Comparison of ENCODE assay signal across 21 cellular contexts in the genomic region with DNA sequence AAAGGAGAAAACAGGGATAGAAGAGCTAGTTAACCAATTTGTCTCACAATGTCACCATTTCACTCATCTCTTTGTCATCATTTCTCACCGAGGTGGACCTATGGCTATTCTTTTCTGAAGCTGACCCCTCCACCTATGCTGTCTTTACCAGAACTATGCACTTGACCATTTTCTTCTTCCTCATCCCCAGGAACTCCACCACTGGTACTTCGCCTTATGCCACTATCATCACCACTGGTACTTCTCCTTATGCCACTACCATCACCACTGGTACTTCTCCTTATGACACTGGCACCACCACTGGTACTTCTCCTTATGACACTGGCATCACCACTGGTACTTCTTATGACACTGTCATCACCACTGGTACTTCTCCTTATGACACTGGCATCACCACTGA.
"Had no signal": no experiment of that assay in that cellular context is flagged by ENCODE, and none has a peak within 500 bp of the region (broad histone marks: within the 10 kb centered on the region; RNA-seq: fewer than 3 reads in every experiment).

No MANE protein-coding gene starts in this region.

- H3K4me3 Mint-ChIP-seq: naive thymus-derived CD4-positive, alpha-beta T cell; nephron; neural progenitor cell had no signal

- H3K36me3 Mint-ChIP-seq: naive thymus-derived CD4-positive, alpha-beta T cell; neural progenitor cell had no signal

- ATAC-seq: esophagus mucosa; gastrocnemius medialis; left cardiac atrium; left lung; naive thymus-derived CD4-positive, alpha-beta T cell; right lobe of liver had no signal

- H3K27ac Mint-ChIP-seq: naive thymus-derived CD4-positive, alpha-beta T cell; neural progenitor cell; progenitor cell of endocrine pancreas had no signal

- DNase-seq: cortex of kidney; gastrocnemius medialis; glutamatergic neuron; heart right ventricle; left cardiac atrium; left lung; midbrain; naive thymus-derived CD4-positive, alpha-beta T cell; right lobe of liver; small intestine; stimulated activated CD4-positive, alpha-beta T cell treated with anti-CD3 and anti-CD28 coated beads, Interleukin-15, amount 100 ng/mL, for 24 hours; stimulated activated CD4-positive, alpha-beta T cell treated with anti-CD3 and anti-CD28 coated beads, Interleukin-2, amount 100 ng/mL, for 48 hours; stimulated activated CD8-positive, alpha-beta memory T cell treated with anti-CD3 and anti-CD28 coated beads, Interleukin-4, amount 100 ng/mL, for 48 hours; stimulated activated naive CD4-positive, alpha-beta T cell treated with Interleukin-2 at 50 U/mL for 16 hours; stomach; thyroid gland; trophoblast cell had no signal

- H3K9me3 Mint-ChIP-seq: nephron, neural progenitor cell had no signal

- H3K4me1 Mint-ChIP-seq: naive thymus-derived CD4-positive, alpha-beta T cell; neural progenitor cell had no signal

- FAIRE-seq: small intestine had no signal
